ENCODE assay signal across 22 cellular contexts in genomic region chr2:229153946-229154345, GRCh38.
DNase-seq lines count a peak whose midpoint lies in the region; ATAC-seq and TF ChIP-seq lines count a peak whose summit lies in the region.
"Had no signal": no experiment of that assay in that cellular context is flagged by ENCODE, and none has a peak within 500 bp of the region (broad histone marks: within the 10 kb centered on the region; RNA-seq: fewer than 3 reads in every experiment).

No MANE protein-coding gene starts in this region.

- H3K27me3 Mint-ChIP-seq in brain: no peaks in the 10 kb centered on the region
- H3K27me3 Mint-ChIP-seq: CD8-positive, alpha-beta memory T cell had no signal

- peak overlapping the region in 3 of 5 experiments; percentile 87 to 98 (median 93) for H3K27ac Mint-ChIP-seq in brain
- H3K27ac Mint-ChIP-seq: CD8-positive, alpha-beta memory T cell had no signal

- no peaks in the 10 kb centered on the region for H3K27me3 ChIP-seq in osteoblast (ENCODE audit: insufficient read depth, low read length)
- H3K27me3 ChIP-seq: Peyer's patch had no signal

- peak overlapping the region in 1 of 5 experiments; percentile 5 for H3K4me3 Mint-ChIP-seq in brain
- H3K4me3 Mint-ChIP-seq: CD8-positive, alpha-beta memory T cell had no signal

- H3K27ac ChIP-seq in osteoblast (ENCODE audit: low read depth, low read length): peak overlapping the region; percentile 31
- H3K27ac ChIP-seq: C4-2B, HL-60 had no signal

- H3K4me2 ChIP-seq in osteoblast (ENCODE audit: insufficient read depth, low read length): peak overlapping the region; percentile 12

- H3K36me3 ChIP-seq in osteoblast (ENCODE audit: insufficient read depth, low read length): no peaks in the 10 kb centered on the region
- H3K36me3 ChIP-seq: Peyer's patch had no signal

- H2AFZ ChIP-seq in osteoblast (ENCODE audit: low read length): no peak overlapping the region

- no peaks in the 10 kb centered on the region for H3K9me3 ChIP-seq in osteoblast (ENCODE audit: low read depth, low read length)
- H3K9me3 ChIP-seq: Peyer's patch had no signal

- H4K20me1 ChIP-seq in osteoblast (ENCODE audit: insufficient read depth, low read length): no peaks in the 10 kb centered on the region

- no peak overlapping the region for H3K4me3 ChIP-seq in osteoblast (ENCODE audit: insufficient read depth, low read length)
- H3K4me3 ChIP-seq: K562, Peyer's patch had no signal

- ATAC-seq in GM21717 (IDR thresholded peaks at IDR 0.05; ENCODE audit: unreplicated experiment): no peak
- ATAC-seq: HepG2, K562, Right ventricle myocardium inferior had no signal

- H3K79me2 ChIP-seq in osteoblast (ENCODE audit: insufficient read depth, low read length): no peaks in the 10 kb centered on the region

- peaks cover 43% of the 10 kb centered on the region for H3K4me1 Mint-ChIP-seq in brain
- H3K4me1 Mint-ChIP-seq: CD8-positive, alpha-beta memory T cell had no signal

- TF ChIP-seq CTCF in brain (conservative IDR thresholded peaks at IDR 0.05) (no peak), osteoblast (IDR thresholded peaks at IDR 0.05; ENCODE audit: extremely low read depth, low read depth, low read length) (no peak)

- DNase-seq in A172 (ENCODE audit: low spot score): peak; percentile 70
- peak; percentile 47 for DNase-seq in M059J (ENCODE audit: low read depth)
- DNase-seq in osteoblast (ENCODE audit: insufficient read length, low spot score, missing footprints): peak; percentile 56
- DNase-seq in NCI-H146 (lab: John Stamatoyannopoulos, UW): no peak
- no peak for DNase-seq in DMS79 treated with DMSO at 0.1 percent for 48 hours (lab: John Stamatoyannopoulos, UW)
- DNase-seq in activated T-cell treated with anti-CD3 and anti-CD28 coated beads, Interleukin-2, amount 50 U/mL, for 1 hour: no peak
- DNase-seq: 8988T; CD8-positive, alpha-beta memory T cell; NCI-H1092 treated with DMSO at 0.1 percent for 48 hours; NCI-H1436 treated with DMSO at 0.1 percent for 48 hours; NCI-H2081; NCI-H2171; NCI-H524 treated with DMSO at 0.1 percent for 48 hours; Peyer's patch; SW 1271 had no signal

- peaks cover 0 to 4% (median 3%) of the 10 kb centered on the region in 5 experiments for H3K9me3 Mint-ChIP-seq in brain

- peaks cover 41% of the 10 kb centered on the region for H3K36me3 Mint-ChIP-seq in brain
- H3K36me3 Mint-ChIP-seq: CD8-positive, alpha-beta memory T cell had no signal

- H3K4me1 ChIP-seq in osteoblast (ENCODE audit: insufficient read depth, low read length): peaks cover 4% of the 10 kb centered on the region

Comparison
In these comparisons a context has a peak if more than half of its experiments do, and no peak if none do; other contexts are left out.
1. DNase-seq: peak in A172 (single experiment), M059J (single experiment) and osteoblast (single experiment); none in NCI-H146 (single experiment), DMS79 treated with DMSO at 0.1 percent for 48 hours (single experiment) and activated T-cell treated with anti-CD3 and anti-CD28 coated beads, Interleukin-2, amount 50 U/mL, for 1 hour (single experiment).